In genomic region chr4:900721-901120, GRCh38 we compare ENCODE assay signal across 32 cellular contexts.
"Had no signal": no experiment of that assay in that cellular context is flagged by ENCODE, and none has a peak within 500 bp of the region (broad histone marks: within the 10 kb centered on the region; RNA-seq: fewer than 3 reads in every experiment).

No MANE protein-coding gene starts in this region.

- H3K27ac ChIP-seq: brain microvascular endothelial cell, Peyer's patch, WERI-Rb-1 had no signal

- H3K9me3 ChIP-seq: MG63 had no signal

- H3K36me3 ChIP-seq: MG63 had no signal

- H3K4me3 ChIP-seq: MG63, Peyer's patch had no signal

- H3K9me3 Mint-ChIP-seq: activated CD4-positive, alpha-beta T cell treated with anti-CD3 and anti-CD28 coated beads, Interleukin-2, amount 10 ng/mL, durations not matched to agents 24 days and 14 days; activated T-helper 17 cell treated with anti-CD3 and anti-CD28 coated beads, Interleukin-2, amount 50 U/mL, for 72 hours; T-cell had no signal

- H3K4me1 Mint-ChIP-seq: activated naive CD8-positive, alpha-beta T cell treated with anti-CD3 and anti-CD28 coated beads for 36 hours had no signal

- ATAC-seq: activated T-helper 17 cell treated with anti-CD3 and anti-CD28 coated beads, Interleukin-2, amount 50 U/mL, for 72 hours; PC-3; SK-N-SH treated with all-trans-retinoic acid at 6 μM for 48 hours had no signal

- DNase-seq: activated CD4-positive, alpha-beta T cell treated with anti-CD3 and anti-CD28 coated beads, Interleukin-2, amount 10 ng/mL, durations not matched to agents 24 days and 14 days; activated CD4-positive, alpha-beta T cell treated with anti-CD3 and anti-CD28 coated beads, Interleukin-2, amount 50 U/mL, for 4 hours; activated CD8-positive, alpha-beta memory T cell treated with anti-CD3 and anti-CD28 coated beads, Interleukin-2, amount 50 U/mL, for 4 hours; activated effector memory CD4-positive, alpha-beta T cell treated with anti-CD3 and anti-CD28 coated beads, Interleukin-2, amount 50 U/mL, for 16 hours; activated naive CD4-positive, alpha-beta T cell; activated naive CD4-positive, alpha-beta T cell treated with anti-CD3 and anti-CD28 coated beads, Interleukin-2, amount 50 U/mL, for 16 hours; activated naive CD8-positive, alpha-beta T cell treated with anti-CD3 and anti-CD28 coated beads for 36 hours; activated T-cell treated with anti-CD3 and anti-CD28 coated beads, Interleukin-2, amount 50 U/mL, for 48 hours; amniotic stem cell; aorta; brain microvascular endothelial cell; Kasumi-1; KG1; MG63; NCI-H1048; NCI-H1105 treated with DMSO at 0.1 percent for 48 hours; NCI-H1436; NCI-H1694; NCI-H1930; NCI-H2081 treated with DMSO at 0.1 percent for 48 hours; NCI-H226; NCI-H524 treated with DMSO at 0.1 percent for 48 hours; PC-3; Peyer's patch; RPMI8226; SIG-M5; T-cell; T-helper 2 cell; T-helper 9 cell; WERI-Rb-1 had no signal

- H3K4me3 Mint-ChIP-seq: activated CD4-positive, alpha-beta T cell treated with anti-CD3 and anti-CD28 coated beads, Interleukin-2, amount 10 ng/mL, durations not matched to agents 24 days and 14 days; activated naive CD8-positive, alpha-beta T cell treated with anti-CD3 and anti-CD28 coated beads for 36 hours; activated T-helper 17 cell treated with anti-CD3 and anti-CD28 coated beads, Interleukin-2, amount 50 U/mL, for 72 hours; T-cell had no signal

- H3K27ac Mint-ChIP-seq: activated CD4-positive, alpha-beta T cell treated with anti-CD3 and anti-CD28 coated beads, Interleukin-2, amount 10 ng/mL, durations not matched to agents 24 days and 14 days; activated naive CD8-positive, alpha-beta T cell treated with anti-CD3 and anti-CD28 coated beads for 36 hours; activated T-helper 17 cell treated with anti-CD3 and anti-CD28 coated beads, Interleukin-2, amount 50 U/mL, for 72 hours; T-cell had no signal

- H3K4me1 ChIP-seq: Peyer's patch had no signal

- H3K27me3 ChIP-seq: brain microvascular endothelial cell, MG63, Peyer's patch had no signal

- H3K27me3 Mint-ChIP-seq: activated CD4-positive, alpha-beta T cell treated with anti-CD3 and anti-CD28 coated beads, Interleukin-2, amount 10 ng/mL, durations not matched to agents 24 days and 14 days; activated naive CD8-positive, alpha-beta T cell treated with anti-CD3 and anti-CD28 coated beads for 36 hours; activated T-helper 17 cell treated with anti-CD3 and anti-CD28 coated beads, Interleukin-2, amount 50 U/mL, for 72 hours; T-cell had no signal
